In genomic region chr6:42236030-42236429, GRCh38 we compare ENCODE assay signal across 1 cellular context.
TF ChIP-seq lines count a peak whose summit lies in the region.

No MANE protein-coding gene starts in this region.

TF ChIP-seq in K562, 482 proteins besides CTCF, POLR2A, EP300 and RAD21:
- no peak for TF ChIP-seq MXI1 (IDR thresholded peaks at IDR 0.05; ENCODE audit: low read depth, low read length)
- TF ChIP-seq ZNF263 (CRISPR knock-in tag; IDR thresholded peaks at IDR 0.05; ENCODE audit: borderline replicate concordance) = peak; percentile 40
- TF ChIP-seq CREB1 (IDR thresholded peaks at IDR 0.05) = no peak
- TF ChIP-seq CREB1 (CRISPR knock-in tag; IDR thresholded peaks at IDR 0.05) = no peak
